ENCODE assay signal across 12 cellular contexts in genomic region chr2:99260184-99260583, GRCh38. TPM values are rescaled to one million over a fixed set of nuclear protein-coding genes. Genes with fewer than 3 reads are reported as not detected.
"Had no signal": no experiment of that assay in that cellular context is flagged by ENCODE, and none has a peak within 500 bp of the region (broad histone marks: within the 10 kb centered on the region; RNA-seq: fewer than 3 reads in every experiment).

No MANE protein-coding gene starts in this region.

- H3K4me1 Mint-ChIP-seq: GM23338, H9 had no signal

- H2AFZ ChIP-seq: GM23248, GM23338 had no signal

- H3K9me3 ChIP-seq: HAP-1 had no signal

- FAIRE-seq: H1, H54 had no signal

- H3K4me3 Mint-ChIP-seq: GM23338, H9, HFFc6 had no signal

- H3K27ac ChIP-seq: GM23248 had no signal

- H3K9me3 Mint-ChIP-seq: GM23338, HFFc6 had no signal

- H3K27ac Mint-ChIP-seq: GM23338, H9, HFFc6 had no signal

- H3K4me2 ChIP-seq: GM23338 had no signal

- H3K4me1 ChIP-seq: HAP-1 had no signal

- ATAC-seq: GM23338, HCT116 had no signal

- H3K36me3 ChIP-seq: HAP-1 had no signal

- H3K4me3 ChIP-seq: GM23248, GM23338, HAP-1 had no signal

- DNase-seq: GM23248, GOT3, H7, H9, HCEC 1CT, HFFc6 had no signal

- H3K9ac ChIP-seq: GM23248 had no signal

RNA-seq across cellular contexts. Expression of gene LYG2, which starts 4.7 kb away (rescaled TPM):
- total RNA-seq: GM23248, GM23338, H1, H4, H7, H9, HFFc6 had no signal
- polyA plus RNA-seq: GM23248, H1 had no signal

RNA-seq across cellular contexts. Expression of gene LYG1, which starts 40.8 kb away (rescaled TPM):
- total RNA-seq: GM23248 had no signal
